Comparison of ENCODE assay signal across 19 cellular contexts in genomic region chr12:50855679-50856078, GRCh38. TPM values are rescaled to one million over a fixed set of nuclear protein-coding genes. Genes with fewer than 3 reads are reported as not detected.
"Had no signal": no experiment of that assay in that cellular context is flagged by ENCODE, and none has a peak within 500 bp of the region (broad histone marks: within the 10 kb centered on the region; RNA-seq: fewer than 3 reads in every experiment).

No MANE protein-coding gene starts in this region.

RNA-seq across cellular contexts. Expression of gene TMPRSS12, which starts 13.0 kb away (rescaled TPM):
- total RNA-seq: activated naive CD4-positive, alpha-beta T cell treated with anti-CD3 and anti-CD28 coated beads for 36 hours; activated naive CD4-positive, alpha-beta T cell treated with anti-CD3 and anti-CD28 coated beads, Interleukin-2, amount 50 U/mL, for 72 hours; activated naive CD8-positive, alpha-beta T cell treated with anti-CD3 and anti-CD28 coated beads for 36 hours; activated naive CD8-positive, alpha-beta T cell treated with anti-CD3 and anti-CD28 coated beads, Interleukin-2, amount 10 ng/mL, durations not matched to agents 7 days and 5 days; activated T-cell treated with anti-CD3 and anti-CD28 coated beads, Interleukin-2, amount 50 U/mL, for 4 hours; activated T-cell treated with anti-CD3 and anti-CD28 coated beads, Interleukin-2, amount 50 U/mL, for 72 hours; activated T-helper 1 cell treated with anti-CD3 and anti-CD28 coated beads, Interleukin-12 subunit alpha, Interleukin-12 subunit beta, Interleukin-2, Interleukin-4 antibody, amounts not matched to agents 30 ng/mL and 10 ng/mL and 1 ng/mL, durations not matched to agents 14 hours and 24 hours and 36 hours; activated T-helper 17 cell treated with anti-CD3 and anti-CD28 coated beads, Interleukin-2, amount 50 U/mL, for 72 hours; activated T-helper 2 cell treated with anti-CD3 and anti-CD28 coated beads, Interferon-gamma antibody, Interleukin-2, Interleukin-4, amounts not matched to agents 10 μg/mL and 5 μg/mL and 100 μg/mL, durations not matched to agents 14 hours and 24 hours and 36 hours; aorta; ascending aorta; astrocyte; body of pancreas; breast epithelium; bronchial epithelial cell; cardiac muscle cell; cardiac septum; cerebellum; chondrocyte had no signal
- polyA plus RNA-seq: aorta, cardiac muscle cell had no signal
